In genomic region chr17:18362509-18363020, GRCh38 we compare ENCODE assay signal across 8 cellular contexts. TPM values are rescaled to one million over a fixed set of nuclear protein-coding genes. Genes with fewer than 3 reads are reported as not detected.
A peak's percentile ranks its signal among the peaks of the same experiment; 100 is the strongest.
DNase-seq lines count a peak whose midpoint lies in the region; ATAC-seq and TF ChIP-seq lines count a peak whose summit lies in the region.

No MANE protein-coding gene starts in this region.

- no CpG with 5 or more reads among the region's 19 CpGs for WGBS in H9 (ENCODE audit: extremely low coverage, insufficient read length, low lambda C conversion rate)
- WGBS in mesendoderm (ENCODE audit: extremely low coverage, insufficient coverage, low lambda C conversion rate): no CpG with 5 or more reads among the region's 19 CpGs

- no peak overlapping the region for H2BK20ac ChIP-seq in H9 (ENCODE audit: low read depth, low read length, poor library complexity, severe bottlenecking)

- H3K4ac ChIP-seq in H9 (ENCODE audit: low read depth, low read length) (no peak overlapping the region), mesendoderm (ENCODE audit: low read depth, low read length) (peak overlapping the region; percentile 44)

- DNase-seq in BJ (ENCODE audit: low read depth) (no peak), H9 (peak; percentile 48), SW480 (ENCODE audit: low spot score) (peak; percentile 50), epidermal melanocyte (ENCODE audit: insufficient read length, low spot score) (peak; percentile 59), mesendoderm (peak; percentile 13), thoracic aorta (ENCODE audit: low spot score) (no peak), NCI-H524 treated with DMSO at 0.1 percent for 48 hours (lab: John Stamatoyannopoulos, UW) (no peak)

- H3K56ac ChIP-seq in H9 (ENCODE audit: insufficient read length, low read depth, low read length) (no peak overlapping the region), mesendoderm (ENCODE audit: low read length) (peak overlapping the region; percentile 97)

- no peaks in the 10 kb centered on the region for H3K9me3 Mint-ChIP-seq in H9

- H3K4me1 ChIP-seq in H9 (ENCODE audit: insufficient read depth, low read length): no peaks in the 10 kb centered on the region
- H3K4me1 ChIP-seq in mesendoderm (ENCODE audit: control insufficient read depth, low read depth, low read length): no peaks in the 10 kb centered on the region
- H3K4me1 ChIP-seq in thoracic aorta (ENCODE audit: control insufficient read depth in 1 of 2, low read depth in 2 of 2): peaks cover 5 to 13% of the 10 kb centered on the region in 2 donors

- H2BK15ac ChIP-seq in H9 (ENCODE audit: low read depth, low read length) (no peak overlapping the region), mesendoderm (replicated peaks; ENCODE audit: low read depth) (no peak overlapping the region)

- H3K14ac ChIP-seq in H9 (ENCODE audit: insufficient read depth, low read length): no peak overlapping the region

- H3K36me3 Mint-ChIP-seq in H9 (ENCODE audit: insufficient read depth in 1 of 3, low read depth in 3 of 3): peaks cover 4 to 21% (median 19%) of the 10 kb centered on the region in 3 experiments; a peak in 6 of 7 replicates

- H3K18ac ChIP-seq in H9 (ENCODE audit: insufficient read length, low read depth, low read length) (no peak overlapping the region), mesendoderm (ENCODE audit: low read length) (peak overlapping the region; percentile 47)

- no peak overlapping the region for H4K8ac ChIP-seq in H9 (replicated peaks; ENCODE audit: insufficient read length, low read depth, low read length)
- no peak overlapping the region for H4K8ac ChIP-seq in mesendoderm (ENCODE audit: low read depth, low read length)

- ATAC-seq in thoracic aorta (ENCODE audit: insufficient number of reproducible peaks, low FRiP score, low read depth) (no peak), HG02885 (IDR thresholded peaks at IDR 0.05; ENCODE audit: poor library complexity, unreplicated experiment) (no peak)

- H3K4me3 Mint-ChIP-seq in H9: peak overlapping the region; percentile 87 to 94

- POLR2A ChIA-PET in BJ (lab: Charles Lee): no interaction called here

- H3K27me3 ChIP-seq in BJ (ENCODE audit: control insufficient read depth, insufficient read depth, low read length) (peaks cover under 1% of the 10 kb centered on the region; the same call in 1 of the 2 replicates), H9 (ENCODE audit: insufficient read depth, low read length) (no peaks in the 10 kb centered on the region), mesendoderm (ENCODE audit: insufficient read depth, low read length, poor library complexity) (no peaks in the 10 kb centered on the region), thoracic aorta (replicated peaks; ENCODE audit: insufficient read depth) (no peaks in the 10 kb centered on the region)

- H3K9me3 ChIP-seq in H9 (ENCODE audit: control insufficient read depth, low read depth, low read length) (no peaks in the 10 kb centered on the region), thoracic aorta (no peaks in the 10 kb centered on the region)

- H4K20me1 ChIP-seq in H9 (ENCODE audit: control insufficient read depth, insufficient read depth, insufficient read length): no peaks in the 10 kb centered on the region

- no peak overlapping the region for H3T11ph ChIP-seq in H9 (ENCODE audit: low read length)

- TF ChIP-seq CTCF in BJ (IDR thresholded peaks at IDR 0.05; ENCODE audit: insufficient read depth, low read depth, low read length): 0 out of 2 replicates have a peak, but pooled peaks have one; percentile 8
- TF ChIP-seq CTCF in H9 (conservative IDR thresholded peaks at IDR 0.05): no peak; the same call in 2 of the 3 replicates
- TF ChIP-seq CTCF in thoracic aorta (IDR thresholded peaks at IDR 0.05): no peak

- H3K4me3 ChIP-seq in BJ (ENCODE audit: low read depth, low read length): peak overlapping the region; percentile 68
- peak overlapping the region; percentile 98 for H3K4me3 ChIP-seq in mesendoderm (ENCODE audit: low read length)
- H3K4me3 ChIP-seq in thoracic aorta: peak overlapping the region; percentile 78

- peak overlapping the region in 2 of 3 experiments; percentile 57 to 82; a peak in 2 of 7 replicates for H3K27ac Mint-ChIP-seq in H9

- peaks cover 4% of the 10 kb centered on the region; the same call in 1 of the 2 replicates for H3K79me2 ChIP-seq in H9 (ENCODE audit: insufficient read depth, low read length)
- peaks cover 40% of the 10 kb centered on the region for H3K79me2 ChIP-seq in mesendoderm (ENCODE audit: control insufficient read depth, insufficient read depth, low read length)

- H3K23ac ChIP-seq in H9 (ENCODE audit: insufficient read length, low read depth, low read length): no peak overlapping the region
- peak overlapping the region; percentile 97 for H3K23ac ChIP-seq in mesendoderm (ENCODE audit: low read length)

- H3K79me1 ChIP-seq in H9 (ENCODE audit: insufficient read depth, low read depth, low read length, poor library complexity, severe bottlenecking) (peaks cover 3% of the 10 kb centered on the region), mesendoderm (ENCODE audit: low read length) (peaks cover 4% of the 10 kb centered on the region)

- H3K4me1 Mint-ChIP-seq in H9: peaks cover 11 to 12% of the 10 kb centered on the region in 2 experiments

- H3K36me3 ChIP-seq in BJ (ENCODE audit: control insufficient read depth, insufficient read depth, low read length) (no peaks in the 10 kb centered on the region), mesendoderm (ENCODE audit: control insufficient read depth, insufficient read depth, low read length) (no peaks in the 10 kb centered on the region), thoracic aorta (no peaks in the 10 kb centered on the region)

- H3K9ac ChIP-seq in H9 (ENCODE audit: extremely low read depth, insufficient read length, low read length) (peak overlapping the region; percentile 28), mesendoderm (ENCODE audit: low read length) (peak overlapping the region; percentile 98)

- H4K91ac ChIP-seq in H9 (ENCODE audit: insufficient read length, low read depth, low read length): no peak overlapping the region

- H2AK5ac ChIP-seq in H9 (ENCODE audit: insufficient read length, low read length) (no peak overlapping the region), mesendoderm (ENCODE audit: low read length) (peak overlapping the region; percentile 58)

- H4K5ac ChIP-seq in H9 (ENCODE audit: insufficient read length, low read depth, low read length) (no peak overlapping the region), mesendoderm (ENCODE audit: low read length) (no peak overlapping the region)

- CTCF ChIA-PET in BJ (lab: Yijun Ruan, JAX): no interaction called here

- peaks cover 3% of the 10 kb centered on the region for H3K23me2 ChIP-seq in H9 (ENCODE audit: insufficient read length, low read depth, low read length, poor library complexity, severe bottlenecking)

- H3K4me2 ChIP-seq in H9 (ENCODE audit: insufficient read depth, insufficient read length, low read length): peak overlapping the region; percentile 51
- H3K4me2 ChIP-seq in mesendoderm (ENCODE audit: low read length): peak overlapping the region; percentile 89

- no peaks in the 10 kb centered on the region; the same call in 1 of the 2 replicates for H3K27me3 Mint-ChIP-seq in H9 (ENCODE audit: low read depth)

- no peak overlapping the region for H2BK12ac ChIP-seq in H9 (ENCODE audit: insufficient read length, low read depth, low read length)

- H2BK120ac ChIP-seq in H9 (ENCODE audit: low read depth, low read length, poor library complexity, severe bottlenecking): no peak overlapping the region
- H2BK120ac ChIP-seq in mesendoderm (ENCODE audit: low read depth, low read length): no peak overlapping the region

- no peak overlapping the region for H2AFZ ChIP-seq in H9 (ENCODE audit: low read length)

- no peak overlapping the region for H2BK5ac ChIP-seq in H9 (ENCODE audit: insufficient read length, low read length)
- peak overlapping the region; percentile 82 for H2BK5ac ChIP-seq in mesendoderm (ENCODE audit: low read length)

- no peak overlapping the region for H3K27ac ChIP-seq in H9 (ENCODE audit: insufficient read length, low read depth, low read length)
- H3K27ac ChIP-seq in mesendoderm (ENCODE audit: low read depth, low read length): peak overlapping the region; percentile 38
- H3K27ac ChIP-seq in thoracic aorta: peak overlapping the region; percentile 60 to 62

RNA-seq across cellular contexts. Expression of gene SHMT1, which starts 0.8 kb away (rescaled TPM):
- 5.0 and 5.9 TPM in 2 replicates for polyA plus RNA-seq in BJ (2011; rRNA removed)
- polyA minus RNA-seq in BJ (2011; rRNA and poly(A)+ RNA removed): 4.9 and 5.2 TPM in 2 replicates
- total RNA-seq in H9 (2021) (41.8 and 42.8 TPM in 2 replicates), thoracic aorta (10 to 100 TPM; 15.9 to 28.0 TPM)
- 46.2 TPM for polyA plus RNA-seq in mesendoderm (2013, experiment 1 of 2)
- 46.2 TPM for polyA plus RNA-seq in mesendoderm (2013, experiment 2 of 2)

RNA-seq across cellular contexts. Expression of gene EVPLL, which starts 15.0 kb away (rescaled TPM):
- not detected in 2 replicates for polyA plus RNA-seq in BJ (2011; rRNA removed)
- not detected in 2 replicates for polyA minus RNA-seq in BJ (2011; rRNA and poly(A)+ RNA removed)
- total RNA-seq in H9 (2021) (0.61 TPM in 1 of 2 replicates, not detected in the other), thoracic aorta (not detected)
- polyA plus RNA-seq in mesendoderm (2013, experiment 1 of 2): 0.28 TPM
- 0.28 TPM for polyA plus RNA-seq in mesendoderm (2013, experiment 2 of 2)

RNA-seq across cellular contexts. Expression of gene SMCR8, which starts 47.5 kb away (rescaled TPM):
- 6.8 and 9.2 TPM in 2 replicates for polyA plus RNA-seq in BJ (2011; rRNA removed)
- polyA minus RNA-seq in BJ (2011; rRNA and poly(A)+ RNA removed): 10.0 and 10.1 TPM in 2 replicates
- total RNA-seq in H9 (2021) (22.3 and 22.4 TPM in 2 replicates), thoracic aorta (10 to 100 TPM; 12.6 to 21.5 TPM)
- polyA plus RNA-seq in mesendoderm (2013, experiment 1 of 2): 9.8 TPM
- polyA plus RNA-seq in mesendoderm (2013, experiment 2 of 2): 9.7 TPM

RNA-seq across cellular contexts. Expression of gene TOP3A, which starts 47.8 kb away (rescaled TPM):
- polyA plus RNA-seq in BJ (2011; rRNA removed): 10.2 and 13.0 TPM in 2 replicates
- polyA minus RNA-seq in BJ (2011; rRNA and poly(A)+ RNA removed): 12.9 and 20.9 TPM in 2 replicates
- total RNA-seq in H9 (2021): 63.3 and 68.7 TPM in 2 replicates
- polyA plus RNA-seq in mesendoderm (2013, experiment 1 of 2): 24.2 TPM
- 25.3 TPM for polyA plus RNA-seq in mesendoderm (2013, experiment 2 of 2)
- 10 to 100 TPM; 33.4 to 54.6 TPM for total RNA-seq in thoracic aorta

Comparison
In these comparisons a context has a peak if more than half of its experiments do, and no peak if none do; other contexts are left out.
1. DNase-seq: peak in H9 (single experiment), SW480 (single experiment), epidermal melanocyte (single experiment) and mesendoderm (single experiment); none in BJ (single experiment), thoracic aorta (single experiment) and NCI-H524 treated with DMSO at 0.1 percent for 48 hours (single experiment).
2. Peak in every context shown above with its lines, with median percentiles within 50 percentile points of each other: H3K4me3 ChIP-seq.